1 cellular context compared by ENCODE assay signal in the genomic region with DNA sequence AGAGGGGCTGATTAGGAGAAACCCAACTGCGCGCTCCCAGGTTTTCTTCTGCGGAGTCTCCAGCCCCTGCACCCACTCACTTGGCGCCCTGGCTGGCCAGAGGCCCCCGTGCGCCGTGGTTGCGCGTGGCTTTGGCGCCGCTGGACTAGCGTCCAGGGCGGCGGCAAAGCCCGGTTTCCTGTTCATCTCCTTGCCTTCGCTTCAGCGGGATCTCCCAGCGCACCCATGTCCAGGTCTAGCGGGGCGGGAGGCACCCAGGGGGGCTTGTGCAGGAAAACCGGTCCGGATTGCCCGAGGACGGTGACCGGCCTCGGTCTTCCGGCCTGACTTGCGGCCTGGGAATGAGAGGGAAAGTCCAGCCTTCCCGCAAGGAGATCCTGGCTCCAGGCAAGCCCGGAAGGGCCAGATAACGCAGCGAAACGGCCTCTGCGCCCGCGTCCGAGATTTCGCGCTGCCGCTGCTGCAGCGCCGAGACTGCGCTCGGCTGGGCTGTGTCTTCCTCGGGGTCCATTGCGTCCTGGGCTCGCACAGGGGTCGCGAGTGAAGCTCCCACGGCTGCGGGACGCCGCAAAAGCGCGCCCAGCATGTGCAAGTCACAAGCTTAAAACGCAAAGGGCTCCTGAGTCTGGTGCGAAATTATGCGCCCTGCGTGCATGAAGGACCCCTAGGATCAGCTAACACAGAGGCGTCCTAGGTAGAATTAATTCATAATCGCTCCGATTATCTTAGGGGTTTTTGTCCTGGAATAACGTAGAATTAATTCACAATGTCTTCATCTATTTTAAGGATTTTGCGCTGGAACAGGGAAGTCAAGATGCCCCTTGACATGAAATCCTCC.
TF ChIP-seq lines count a peak whose summit lies in the region.

No MANE protein-coding gene starts in this region.

TF ChIP-seq in H1, 55 proteins besides CTCF, POLR2A, EP300 and RAD21:
- peak; percentile 99 for TF ChIP-seq EZH2 (IDR thresholded peaks at IDR 0.05; ENCODE audit: low read depth, low read length, severe bottlenecking)
- TF ChIP-seq RXRA (IDR thresholded peaks at IDR 0.05; ENCODE audit: insufficient read depth, low read depth, low read length): no peak
- TF ChIP-seq KDM1A (IDR thresholded peaks at IDR 0.05; ENCODE audit: borderline replicate concordance, low read length): no peak
- peak; percentile 19 for TF ChIP-seq CTBP2 (IDR thresholded peaks at IDR 0.05; ENCODE audit: borderline replicate concordance, insufficient read depth, insufficient read length, low read length)
- TF ChIP-seq SUZ12 (IDR thresholded peaks at IDR 0.05; ENCODE audit: low read length): peak; percentile 98
- peak; percentile 85; the same call in 1 of the 2 replicates for TF ChIP-seq CBX8 (IDR thresholded peaks at IDR 0.05; ENCODE audit: borderline replicate concordance, low read depth, low read length)
- TF ChIP-seq RNF2 (IDR thresholded peaks at IDR 0.05; ENCODE audit: borderline replicate concordance, low read depth, low read length, missing control alignments, poor library complexity, severe bottlenecking): peak; percentile 6
- no peak for TF ChIP-seq CBX5 (IDR thresholded peaks at IDR 0.05; ENCODE audit: low read depth, low read length)
- TF ChIP-seq NANOG (IDR thresholded peaks at IDR 0.05; ENCODE audit: insufficient read depth, low read depth, low read length, poor library complexity, severe bottlenecking): no peak
